4 cellular contexts compared by ENCODE assay signal in the genomic region with DNA sequence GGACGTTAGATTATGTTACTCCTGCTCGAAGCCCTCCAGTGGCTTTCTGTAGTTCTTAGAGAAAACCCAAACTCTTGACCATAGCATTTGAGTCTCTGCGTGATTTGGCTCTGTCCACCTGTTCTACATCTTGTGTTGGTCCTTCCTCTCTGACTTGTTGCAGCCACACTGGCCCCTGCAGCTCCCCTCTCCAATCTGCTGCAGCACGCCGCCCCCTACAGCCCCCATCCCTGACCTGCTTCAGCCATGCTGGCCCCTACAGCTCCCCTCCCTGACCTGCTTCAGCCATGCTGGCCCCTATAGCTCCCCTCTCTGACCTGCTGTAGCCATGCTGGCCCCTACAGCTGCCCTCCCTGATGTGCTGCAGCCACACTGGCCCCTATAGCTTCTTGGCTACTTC.
TF ChIP-seq lines count a peak whose summit lies in the region.

No MANE protein-coding gene starts in this region.

TF ChIP-seq in A549, 52 proteins besides CTCF, POLR2A, EP300 and RAD21:
- TF ChIP-seq CHD2 (IDR thresholded peaks at IDR 0.05; ENCODE audit: low read length, partially characterized antibody), result no peak
- no peak for TF ChIP-seq NR3C1 (IDR thresholded peaks at IDR 0.05)
- no peak for TF ChIP-seq HDAC2 (IDR thresholded peaks at IDR 0.05)
- no peak for TF ChIP-seq CHD4 (IDR thresholded peaks at IDR 0.05; ENCODE audit: borderline replicate concordance)
- TF ChIP-seq KDM5A (IDR thresholded peaks at IDR 0.05), result no peak
- no peak for TF ChIP-seq HOXB13 (CRISPR knock-in tag; IDR thresholded peaks at IDR 0.05; ENCODE audit: low read depth)
- no peak for TF ChIP-seq FOSB (CRISPR knock-in tag; IDR thresholded peaks at IDR 0.05)
- TF ChIP-seq, protein P1, sequence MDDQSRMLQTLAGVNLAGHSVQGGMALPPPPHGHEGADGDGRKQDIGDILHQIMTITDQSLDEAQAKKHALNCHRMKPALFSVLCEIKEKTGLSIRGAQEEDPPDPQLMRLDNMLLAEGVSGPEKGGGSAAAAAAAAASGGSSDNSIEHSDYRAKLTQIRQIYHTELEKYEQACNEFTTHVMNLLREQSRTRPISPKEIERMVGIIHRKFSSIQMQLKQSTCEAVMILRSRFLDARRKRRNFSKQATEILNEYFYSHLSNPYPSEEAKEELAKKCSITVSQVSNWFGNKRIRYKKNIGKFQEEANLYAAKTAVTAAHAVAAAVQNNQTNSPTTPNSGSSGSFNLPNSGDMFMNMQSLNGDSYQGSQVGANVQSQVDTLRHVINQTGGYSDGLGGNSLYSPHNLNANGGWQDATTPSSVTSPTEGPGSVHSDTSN (IDR thresholded peaks at IDR 0.05), result no peak
- no peak for TF ChIP-seq RFX5 (IDR thresholded peaks at IDR 0.05)
- TF ChIP-seq PHF8 (IDR thresholded peaks at IDR 0.05; ENCODE audit: borderline replicate concordance, low read depth), result no peak
- TF ChIP-seq RCOR1 (IDR thresholded peaks at IDR 0.05; ENCODE audit: low read depth, low read length), result no peak
- TF ChIP-seq EHMT2 (IDR thresholded peaks at IDR 0.05; ENCODE audit: low read depth), result no peak

TF ChIP-seq in HCT116, 20 proteins besides CTCF, POLR2A, EP300 and RAD21:
- TF ChIP-seq, protein P2, sequence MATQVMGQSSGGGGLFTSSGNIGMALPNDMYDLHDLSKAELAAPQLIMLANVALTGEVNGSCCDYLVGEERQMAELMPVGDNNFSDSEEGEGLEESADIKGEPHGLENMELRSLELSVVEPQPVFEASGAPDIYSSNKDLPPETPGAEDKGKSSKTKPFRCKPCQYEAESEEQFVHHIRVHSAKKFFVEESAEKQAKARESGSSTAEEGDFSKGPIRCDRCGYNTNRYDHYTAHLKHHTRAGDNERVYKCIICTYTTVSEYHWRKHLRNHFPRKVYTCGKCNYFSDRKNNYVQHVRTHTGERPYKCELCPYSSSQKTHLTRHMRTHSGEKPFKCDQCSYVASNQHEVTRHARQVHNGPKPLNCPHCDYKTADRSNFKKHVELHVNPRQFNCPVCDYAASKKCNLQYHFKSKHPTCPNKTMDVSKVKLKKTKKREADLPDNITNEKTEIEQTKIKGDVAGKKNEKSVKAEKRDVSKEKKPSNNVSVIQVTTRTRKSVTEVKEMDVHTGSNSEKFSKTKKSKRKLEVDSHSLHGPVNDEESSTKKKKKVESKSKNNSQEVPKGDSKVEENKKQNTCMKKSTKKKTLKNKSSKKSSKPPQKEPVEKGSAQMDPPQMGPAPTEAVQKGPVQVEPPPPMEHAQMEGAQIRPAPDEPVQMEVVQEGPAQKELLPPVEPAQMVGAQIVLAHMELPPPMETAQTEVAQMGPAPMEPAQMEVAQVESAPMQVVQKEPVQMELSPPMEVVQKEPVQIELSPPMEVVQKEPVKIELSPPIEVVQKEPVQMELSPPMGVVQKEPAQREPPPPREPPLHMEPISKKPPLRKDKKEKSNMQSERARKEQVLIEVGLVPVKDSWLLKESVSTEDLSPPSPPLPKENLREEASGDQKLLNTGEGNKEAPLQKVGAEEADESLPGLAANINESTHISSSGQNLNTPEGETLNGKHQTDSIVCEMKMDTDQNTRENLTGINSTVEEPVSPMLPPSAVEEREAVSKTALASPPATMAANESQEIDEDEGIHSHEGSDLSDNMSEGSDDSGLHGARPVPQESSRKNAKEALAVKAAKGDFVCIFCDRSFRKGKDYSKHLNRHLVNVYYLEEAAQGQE (IDR thresholded peaks at IDR 0.05; ENCODE audit: low read depth), result no peak
- TF ChIP-seq ELF1 (IDR thresholded peaks at IDR 0.05; ENCODE audit: borderline replicate concordance, low read depth) (no peak), EZH2 (IDR thresholded peaks at IDR 0.05) (no peak), EGR1 (IDR thresholded peaks at IDR 0.05; ENCODE audit: low read depth) (no peak), YY1 (IDR thresholded peaks at IDR 0.05; ENCODE audit: extremely low read depth, insufficient replicate concordance, low read depth, low read length) (no peak), ZNF274 (IDR thresholded peaks at IDR 0.05; ENCODE audit: low read depth, low read length) (no peak), ZFX (IDR thresholded peaks at IDR 0.05) (no peak)
- TF ChIP-seq, protein P3, sequence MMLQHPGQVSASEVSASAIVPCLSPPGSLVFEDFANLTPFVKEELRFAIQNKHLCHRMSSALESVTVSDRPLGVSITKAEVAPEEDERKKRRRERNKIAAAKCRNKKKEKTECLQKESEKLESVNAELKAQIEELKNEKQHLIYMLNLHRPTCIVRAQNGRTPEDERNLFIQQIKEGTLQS (IDR thresholded peaks at IDR 0.05), result no peak

TF ChIP-seq in WTC11, 78 proteins besides CTCF, POLR2A, EP300 and RAD21 (continues in another document):
- TF ChIP-seq HMGA2 (CRISPR knock-in tag; IDR thresholded peaks at IDR 0.05) (no peak), SMAD3 (CRISPR knock-in tag; IDR thresholded peaks at IDR 0.05; ENCODE audit: borderline replicate concordance) (no peak), FOXJ3 (CRISPR knock-in tag; IDR thresholded peaks at IDR 0.05; ENCODE audit: borderline replicate concordance) (no peak), GRHL2 (CRISPR knock-in tag; IDR thresholded peaks at IDR 0.05; ENCODE audit: insufficient replicate concordance, severe bottlenecking) (no peak), IRF2 (CRISPR knock-in tag; IDR thresholded peaks at IDR 0.05; ENCODE audit: borderline replicate concordance, low read depth) (no peak), SP1 (CRISPR knock-in tag; conservative IDR thresholded peaks at IDR 0.05) (no peak), KAT7 (CRISPR knock-in tag; IDR thresholded peaks at IDR 0.05; ENCODE audit: borderline replicate concordance) (no peak)
- TF ChIP-seq, protein P4, sequence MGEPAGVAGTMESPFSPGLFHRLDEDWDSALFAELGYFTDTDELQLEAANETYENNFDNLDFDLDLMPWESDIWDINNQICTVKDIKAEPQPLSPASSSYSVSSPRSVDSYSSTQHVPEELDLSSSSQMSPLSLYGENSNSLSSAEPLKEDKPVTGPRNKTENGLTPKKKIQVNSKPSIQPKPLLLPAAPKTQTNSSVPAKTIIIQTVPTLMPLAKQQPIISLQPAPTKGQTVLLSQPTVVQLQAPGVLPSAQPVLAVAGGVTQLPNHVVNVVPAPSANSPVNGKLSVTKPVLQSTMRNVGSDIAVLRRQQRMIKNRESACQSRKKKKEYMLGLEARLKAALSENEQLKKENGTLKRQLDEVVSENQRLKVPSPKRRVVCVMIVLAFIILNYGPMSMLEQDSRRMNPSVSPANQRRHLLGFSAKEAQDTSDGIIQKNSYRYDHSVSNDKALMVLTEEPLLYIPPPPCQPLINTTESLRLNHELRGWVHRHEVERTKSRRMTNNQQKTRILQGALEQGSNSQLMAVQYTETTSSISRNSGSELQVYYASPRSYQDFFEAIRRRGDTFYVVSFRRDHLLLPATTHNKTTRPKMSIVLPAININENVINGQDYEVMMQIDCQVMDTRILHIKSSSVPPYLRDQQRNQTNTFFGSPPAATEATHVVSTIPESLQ (CRISPR knock-in tag; IDR thresholded peaks at IDR 0.05), result no peak
- TF ChIP-seq, protein P5, sequence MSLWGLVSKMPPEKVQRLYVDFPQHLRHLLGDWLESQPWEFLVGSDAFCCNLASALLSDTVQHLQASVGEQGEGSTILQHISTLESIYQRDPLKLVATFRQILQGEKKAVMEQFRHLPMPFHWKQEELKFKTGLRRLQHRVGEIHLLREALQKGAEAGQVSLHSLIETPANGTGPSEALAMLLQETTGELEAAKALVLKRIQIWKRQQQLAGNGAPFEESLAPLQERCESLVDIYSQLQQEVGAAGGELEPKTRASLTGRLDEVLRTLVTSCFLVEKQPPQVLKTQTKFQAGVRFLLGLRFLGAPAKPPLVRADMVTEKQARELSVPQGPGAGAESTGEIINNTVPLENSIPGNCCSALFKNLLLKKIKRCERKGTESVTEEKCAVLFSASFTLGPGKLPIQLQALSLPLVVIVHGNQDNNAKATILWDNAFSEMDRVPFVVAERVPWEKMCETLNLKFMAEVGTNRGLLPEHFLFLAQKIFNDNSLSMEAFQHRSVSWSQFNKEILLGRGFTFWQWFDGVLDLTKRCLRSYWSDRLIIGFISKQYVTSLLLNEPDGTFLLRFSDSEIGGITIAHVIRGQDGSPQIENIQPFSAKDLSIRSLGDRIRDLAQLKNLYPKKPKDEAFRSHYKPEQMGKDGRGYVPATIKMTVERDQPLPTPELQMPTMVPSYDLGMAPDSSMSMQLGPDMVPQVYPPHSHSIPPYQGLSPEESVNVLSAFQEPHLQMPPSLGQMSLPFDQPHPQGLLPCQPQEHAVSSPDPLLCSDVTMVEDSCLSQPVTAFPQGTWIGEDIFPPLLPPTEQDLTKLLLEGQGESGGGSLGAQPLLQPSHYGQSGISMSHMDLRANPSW (CRISPR knock-in tag; conservative IDR thresholded peaks at IDR 0.05; ENCODE audit: low read depth), result no peak

TF ChIP-seq in HepG2, 621 proteins besides CTCF, POLR2A, EP300 and RAD21:
- TF ChIP-seq, protein P6, sequence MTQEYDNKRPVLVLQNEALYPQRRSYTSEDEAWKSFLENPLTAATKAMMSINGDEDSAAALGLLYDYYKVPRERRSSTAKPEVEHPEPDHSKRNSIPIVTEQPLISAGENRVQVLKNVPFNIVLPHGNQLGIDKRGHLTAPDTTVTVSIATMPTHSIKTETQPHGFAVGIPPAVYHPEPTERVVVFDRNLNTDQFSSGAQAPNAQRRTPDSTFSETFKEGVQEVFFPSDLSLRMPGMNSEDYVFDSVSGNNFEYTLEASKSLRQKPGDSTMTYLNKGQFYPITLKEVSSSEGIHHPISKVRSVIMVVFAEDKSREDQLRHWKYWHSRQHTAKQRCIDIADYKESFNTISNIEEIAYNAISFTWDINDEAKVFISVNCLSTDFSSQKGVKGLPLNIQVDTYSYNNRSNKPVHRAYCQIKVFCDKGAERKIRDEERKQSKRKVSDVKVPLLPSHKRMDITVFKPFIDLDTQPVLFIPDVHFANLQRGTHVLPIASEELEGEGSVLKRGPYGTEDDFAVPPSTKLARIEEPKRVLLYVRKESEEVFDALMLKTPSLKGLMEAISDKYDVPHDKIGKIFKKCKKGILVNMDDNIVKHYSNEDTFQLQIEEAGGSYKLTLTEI (CRISPR knock-in tag; conservative IDR thresholded peaks at IDR 0.05), result no peak
- TF ChIP-seq ZNF44 (CRISPR knock-in tag; IDR thresholded peaks at IDR 0.05) (no peak), ZNF546 (CRISPR knock-in tag; conservative IDR thresholded peaks at IDR 0.05) (no peak), TP53 (CRISPR knock-in tag; conservative IDR thresholded peaks at IDR 0.05) (no peak), PAWR (CRISPR knock-in tag; IDR thresholded peaks at IDR 0.05; ENCODE audit: borderline replicate concordance) (no peak), ZNF367 (CRISPR knock-in tag; IDR thresholded peaks at IDR 0.05; ENCODE audit: borderline replicate concordance) (no peak), ZNF773 (CRISPR knock-in tag; IDR thresholded peaks at IDR 0.05; ENCODE audit: borderline replicate concordance) (no peak), FOXC1 (CRISPR knock-in tag; IDR thresholded peaks at IDR 0.05; ENCODE audit: borderline replicate concordance) (no peak), ZSCAN30 (CRISPR knock-in tag; IDR thresholded peaks at IDR 0.05) (no peak)
TF ChIP-seq in HepG2: peak in this region for 0.
